In genomic region chr16:15348721-15349120, GRCh38 we compare ENCODE assay signal across 3 cellular contexts. TPM values are rescaled to one million over a fixed set of nuclear protein-coding genes. Genes with fewer than 3 reads are reported as not detected.
"Had no signal": no experiment of that assay in that cellular context is flagged by ENCODE, and none has a peak within 500 bp of the region (broad histone marks: within the 10 kb centered on the region; RNA-seq: fewer than 3 reads in every experiment).

No MANE protein-coding gene starts in this region.

RNA-seq across cellular contexts. Expression of gene NPIPA5, which starts 29.4 kb away (rescaled TPM):
- polyA plus RNA-seq: GM23248 had no signal

RNA-seq across cellular contexts. Expression of gene MPV17L, which starts 46.8 kb away (rescaled TPM):
- total RNA-seq: H4, HFFc6 had no signal
